8 cellular contexts compared by ENCODE assay signal in genomic region chr5:72465601-72466563, GRCh38. TPM values are rescaled to one million over a fixed set of nuclear protein-coding genes. Genes with fewer than 3 reads are reported as not detected.
DNase-seq lines count a peak whose midpoint lies in the region; ATAC-seq and TF ChIP-seq lines count a peak whose summit lies in the region.
"Had no signal": no experiment of that assay in that cellular context is flagged by ENCODE, and none has a peak within 500 bp of the region (broad histone marks: within the 10 kb centered on the region; RNA-seq: fewer than 3 reads in every experiment).

No MANE protein-coding gene starts in this region.

- H3K9me3 Mint-ChIP-seq in HFFc6 = no peaks in the 10 kb centered on the region
- H3K9me3 Mint-ChIP-seq: T-helper 1 cell treated with Interleukin-12 subunit alpha and Interleukin-12 subunit beta and Interleukin-4 antibody, amounts not matched to agents 30 μg/mL and 1 μg/mL, for 36 hours had no signal

- no peak overlapping the region for H3K4me3 Mint-ChIP-seq in HFFc6
- H3K4me3 Mint-ChIP-seq: T-helper 1 cell treated with Interleukin-12 subunit alpha and Interleukin-12 subunit beta and Interleukin-4 antibody, amounts not matched to agents 30 μg/mL and 1 μg/mL, for 36 hours had no signal

- no peaks in the 10 kb centered on the region; the same call in 1 of the 2 replicates for H3K27me3 Mint-ChIP-seq in HFFc6 (ENCODE audit: insufficient read depth)

- peak overlapping the region; percentile 1; the same call in 1 of the 2 replicates for H3K27ac Mint-ChIP-seq in HFFc6
- H3K27ac Mint-ChIP-seq: T-helper 1 cell treated with Interleukin-12 subunit alpha and Interleukin-12 subunit beta and Interleukin-4 antibody, amounts not matched to agents 30 μg/mL and 1 μg/mL, for 36 hours had no signal

- peak; percentile 75 for ATAC-seq in GM18868 (IDR thresholded peaks at IDR 0.05; ENCODE audit: unreplicated experiment)

- no peak for DNase-seq in HFFc6
- DNase-seq in NAMALWA (ENCODE audit: low spot score) = peak; percentile 28
- DNase-seq in myocyte (ENCODE audit: low read depth) = peak; percentile 86
- no peak for DNase-seq in NK-92 treated with Interleukin-12 subunit alpha and Interleukin-12 subunit beta, amount 100 ng/mL, for 24 hours (lab: John Stamatoyannopoulos, UW)
- DNase-seq in DMS 273 treated with DMSO at 0.1 percent for 48 hours (lab: John Stamatoyannopoulos, UW) = no peak
- DNase-seq in activated gamma-delta T cell (lab: John Stamatoyannopoulos, UW) = no peak

- H3K36me3 Mint-ChIP-seq in HFFc6 (ENCODE audit: low read depth) = no peaks in the 10 kb centered on the region

- peaks cover 57% of the 10 kb centered on the region for H3K4me1 Mint-ChIP-seq in HFFc6 (ENCODE audit: low read depth)

- no peak for TF ChIP-seq CTCF in HFFc6 (IDR thresholded peaks at IDR 0.05)

RNA-seq across cellular contexts. Expression of gene ZNF366, which starts 41.3 kb away (rescaled TPM):
- total RNA-seq in HFFc6 (2021; fragmentation: NEBNext Ultra II Directional; extraction: Animal tissue kit (Norgen Biotek cat#: 25700)) = not detected
- 0.31 and 1.4 TPM in 2 replicates for total RNA-seq in myocyte
- polyA plus RNA-seq in myocyte (2012) = 0.43 TPM

Comparison
In these comparisons a context has a peak if more than half of its experiments do, and no peak if none do; other contexts are left out.
1. DNase-seq: peak in NAMALWA (single experiment) and myocyte (single experiment); none in HFFc6 (single experiment), NK-92 treated with Interleukin-12 subunit alpha and Interleukin-12 subunit beta, amount 100 ng/mL, for 24 hours (single experiment), DMS 273 treated with DMSO at 0.1 percent for 48 hours (single experiment) and activated gamma-delta T cell (single experiment).